Comparison of ENCODE assay signal across 19 cellular contexts in the genomic region with DNA sequence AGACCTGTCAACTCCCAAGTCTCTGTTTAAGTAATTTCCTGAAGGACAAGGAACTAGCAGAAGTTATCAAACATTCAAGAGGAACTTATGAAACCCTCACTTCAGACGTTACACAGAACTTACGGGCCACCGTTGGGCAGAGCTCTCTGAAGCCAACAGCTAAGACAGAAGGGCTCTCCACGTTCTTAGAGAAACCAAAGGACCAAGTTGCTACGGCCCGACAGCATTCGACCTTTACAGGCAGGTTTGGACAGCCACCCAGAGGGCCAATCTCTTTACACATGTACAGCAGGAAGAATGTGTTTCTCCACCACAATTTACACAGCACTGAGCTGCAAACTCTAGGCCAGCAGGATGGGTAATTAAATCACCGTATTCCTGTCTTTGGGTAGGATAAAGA.
A peak's percentile ranks its signal among the peaks of the same experiment; 100 is the strongest.
DNase-seq lines count a peak whose midpoint lies in the region; FAIRE-seq and TF ChIP-seq lines count a peak whose summit lies in the region.
"Had no signal": no experiment of that assay in that cellular context is flagged by ENCODE, and none has a peak within 500 bp of the region (broad histone marks: within the 10 kb centered on the region; RNA-seq: fewer than 3 reads in every experiment).

No MANE protein-coding gene starts in this region.

- H3K4me3 Mint-ChIP-seq in H9 (no peak overlapping the region), neural progenitor cell (no peak overlapping the region)
- H3K4me3 Mint-ChIP-seq: B cell; CD4-positive, alpha-beta T cell had no signal

- H3K4me1 ChIP-seq in H9 (ENCODE audit: insufficient read depth, low read length): peaks cover 3% of the 10 kb centered on the region; the same call in 1 of the 2 replicates
- no peaks in the 10 kb centered on the region for H3K4me1 ChIP-seq in neural progenitor cell
- no peaks in the 10 kb centered on the region for H3K4me1 ChIP-seq in spleen

- no peaks in the 10 kb centered on the region for H3K9me3 Mint-ChIP-seq in H9
- no peaks in the 10 kb centered on the region for H3K9me3 Mint-ChIP-seq in neural progenitor cell

- H3K9ac ChIP-seq in H9 (ENCODE audit: extremely low read depth, insufficient read length, low read length) (no peak overlapping the region), neural progenitor cell (no peak overlapping the region)

- H3K27me3 ChIP-seq in H9 (ENCODE audit: insufficient read depth, low read length) (no peaks in the 10 kb centered on the region), bronchial epithelial cell (ENCODE audit: control insufficient read depth, insufficient read depth, low read length) (no peaks in the 10 kb centered on the region), neural progenitor cell (no peaks in the 10 kb centered on the region), spleen (replicated peaks in 1 of 7) (no peaks in the 10 kb centered on the region)

- H3K14ac ChIP-seq in H9 (ENCODE audit: insufficient read depth, low read length): no peak overlapping the region

- H3K18ac ChIP-seq in H9 (ENCODE audit: insufficient read length, low read depth, low read length): no peak overlapping the region

- no peak overlapping the region for H2BK15ac ChIP-seq in H9 (ENCODE audit: low read depth, low read length)

- H3K36me3 Mint-ChIP-seq in H9 (ENCODE audit: insufficient read depth in 1 of 3, low read depth in 3 of 3): no peaks in the 10 kb centered on the region
- no peaks in the 10 kb centered on the region for H3K36me3 Mint-ChIP-seq in neural progenitor cell

- no peaks in the 10 kb centered on the region for H3K23me2 ChIP-seq in H9 (ENCODE audit: insufficient read length, low read depth, low read length, poor library complexity, severe bottlenecking)

- no peak overlapping the region for H2AFZ ChIP-seq in H9 (ENCODE audit: low read length)
- peak overlapping the region; percentile 75 for H2AFZ ChIP-seq in neural progenitor cell (replicated peaks)

- no peaks in the 10 kb centered on the region for H3K79me2 ChIP-seq in H9 (ENCODE audit: insufficient read depth, low read length)
- H3K79me2 ChIP-seq in neural progenitor cell (ENCODE audit: low read depth): no peaks in the 10 kb centered on the region

- no peak overlapping the region for H2AK5ac ChIP-seq in H9 (ENCODE audit: insufficient read length, low read length)

- H3K27me3 Mint-ChIP-seq in H9 (ENCODE audit: low read depth) (no peaks in the 10 kb centered on the region), neural progenitor cell (ENCODE audit: insufficient read depth, low read depth) (no peaks in the 10 kb centered on the region)
- H3K27me3 Mint-ChIP-seq: B cell; CD4-positive, alpha-beta T cell had no signal

- H3K56ac ChIP-seq in H9 (ENCODE audit: insufficient read length, low read depth, low read length): no peak overlapping the region

- H4K20me1 ChIP-seq in H9 (ENCODE audit: control insufficient read depth, insufficient read depth, insufficient read length) (no peaks in the 10 kb centered on the region), neural progenitor cell (ENCODE audit: low read depth) (no peaks in the 10 kb centered on the region)

- H3T11ph ChIP-seq in H9 (ENCODE audit: low read length): no peak overlapping the region

- peaks cover 23 to 36% of the 10 kb centered on the region in 2 experiments for H3K4me1 Mint-ChIP-seq in H9
- H3K4me1 Mint-ChIP-seq in neural progenitor cell: no peaks in the 10 kb centered on the region
- H3K4me1 Mint-ChIP-seq: B cell had no signal

- H3K27ac Mint-ChIP-seq in H9 (peak overlapping the region; percentile 66 to 84 (median 81); a peak in 4 of 7 replicates), neural progenitor cell (no peak overlapping the region)
- H3K27ac Mint-ChIP-seq: B cell; CD4-positive, alpha-beta T cell had no signal

- no peak overlapping the region for H4K91ac ChIP-seq in H9 (ENCODE audit: insufficient read length, low read depth, low read length)

- H2BK120ac ChIP-seq in H9 (ENCODE audit: low read depth, low read length, poor library complexity, severe bottlenecking): no peak overlapping the region

- no peak overlapping the region for H3K23ac ChIP-seq in H9 (ENCODE audit: insufficient read length, low read depth, low read length)

- no peak overlapping the region for H4K5ac ChIP-seq in H9 (ENCODE audit: insufficient read length, low read depth, low read length)

- in situ Hi-C loops in GM13977 (cut with MboI; ENCODE audit: low pct_unique_long_range_greater_than_20kb, low sequenced_read_pairs, unreplicated experiment): no loop called here
- in situ Hi-C loops in ACHN (cut with HindIII; ENCODE audit: low pct_ligation_motif_present, low pct_unique_long_range_greater_than_20kb, low sequenced_read_pairs): no loop called here

- no peak overlapping the region for H4K8ac ChIP-seq in H9 (replicated peaks; ENCODE audit: insufficient read length, low read depth, low read length)

- peak; percentile 50 for FAIRE-seq in bronchial epithelial cell (lab: Jason Lieb, UNC)
- FAIRE-seq: G401.6, GM12891, GM19239 had no signal

- TF ChIP-seq CTCF in H9 (conservative IDR thresholded peaks at IDR 0.05): no peak
- no peak for TF ChIP-seq CTCF in bronchial epithelial cell (IDR thresholded peaks at IDR 0.05; ENCODE audit: insufficient read depth, low read length, severe bottlenecking)
- no peak for TF ChIP-seq CTCF in neural progenitor cell (IDR thresholded peaks at IDR 0.05)
- no peak for TF ChIP-seq CTCF in spleen (IDR thresholded peaks at IDR 0.05 in 8 of 11, conservative IDR thresholded peaks at IDR 0.05 in 3 of 11)
- no peak for TF ChIP-seq CTCF in GM13977 (IDR thresholded peaks at IDR 0.05; ENCODE audit: extremely low read depth, insufficient read depth, missing control alignments)

- H3K36me3 ChIP-seq in bronchial epithelial cell (ENCODE audit: control insufficient read depth, insufficient read depth, low read length) (no peaks in the 10 kb centered on the region), neural progenitor cell (no peaks in the 10 kb centered on the region), spleen (no peaks in the 10 kb centered on the region)

- H3K9me3 ChIP-seq in H9 (ENCODE audit: control insufficient read depth, low read depth, low read length): no peaks in the 10 kb centered on the region
- H3K9me3 ChIP-seq in neural progenitor cell (ENCODE audit: low read depth): no peaks in the 10 kb centered on the region
- peaks cover 0 to 5% (median 0%) of the 10 kb centered on the region in 8 donors for H3K9me3 ChIP-seq in spleen

- H3K27ac ChIP-seq in H9 (ENCODE audit: insufficient read length, low read depth, low read length) (no peak overlapping the region), neural progenitor cell (no peak overlapping the region), spleen (no peak overlapping the region)

- no peaks in the 10 kb centered on the region for H3K79me1 ChIP-seq in H9 (ENCODE audit: insufficient read depth, low read depth, low read length, poor library complexity, severe bottlenecking)

- intact Hi-C loops in spleen (cut with DNase I; ENCODE audit: low total_unique reads): no loop called here

- H2BK20ac ChIP-seq in H9 (ENCODE audit: low read depth, low read length, poor library complexity, severe bottlenecking): no peak overlapping the region

- H2BK12ac ChIP-seq in H9 (ENCODE audit: insufficient read length, low read depth, low read length): no peak overlapping the region

- no CpG with 5 or more reads among the region's 8 CpGs for WGBS in H9 (ENCODE audit: extremely low coverage, insufficient read length, low lambda C conversion rate)
- WGBS in spleen, 5 donors: 73 to 86% (median 80%) methylated on average over 8 of the region's 8 CpGs

- H3K4me3 ChIP-seq in bronchial epithelial cell (ENCODE audit: low read depth, low read length) (no peak overlapping the region), neural progenitor cell (no peak overlapping the region), spleen (no peak overlapping the region)

- no peak for TF ChIP-seq POLR2A in spleen (IDR thresholded peaks at IDR 0.05)

- H3K4me2 ChIP-seq in H9 (ENCODE audit: insufficient read depth, insufficient read length, low read length): no peak overlapping the region
- no peak overlapping the region for H3K4me2 ChIP-seq in neural progenitor cell

- no peak overlapping the region for H3K4ac ChIP-seq in H9 (ENCODE audit: low read depth, low read length)

- H3F3A ChIP-seq in neural progenitor cell (ENCODE audit: low read depth): no peaks in the 10 kb centered on the region

- DNase-seq in H9: no peak
- DNase-seq in bronchial epithelial cell (ENCODE audit: low read depth): no peak
- DNase-seq in neural progenitor cell (ENCODE audit: low spot score): no peak
- peak; percentile 35 for DNase-seq in spleen
- DNase-seq in GM13977 (ENCODE audit: low spot score): no peak
- no peak for DNase-seq in stimulated activated CD4-positive, alpha-beta T cell treated with anti-CD3 and anti-CD28 coated beads, Interleukin-15, amount 100 ng/mL, for 24 hours
- DNase-seq in ACHN: no peak
- DNase-seq in AG08396 (ENCODE audit: low spot score): no peak
- DNase-seq: 8988T; C1 segment of cervical spinal cord; Calu3; CD4-positive, alpha-beta T cell; DMS79 treated with DMSO at 0.1 percent for 48 hours; EL; IMR-90 had no signal

- no peak overlapping the region for H2BK5ac ChIP-seq in H9 (ENCODE audit: insufficient read length, low read length)
